ENCODE assay signal across 17 cellular contexts in the genomic region with DNA sequence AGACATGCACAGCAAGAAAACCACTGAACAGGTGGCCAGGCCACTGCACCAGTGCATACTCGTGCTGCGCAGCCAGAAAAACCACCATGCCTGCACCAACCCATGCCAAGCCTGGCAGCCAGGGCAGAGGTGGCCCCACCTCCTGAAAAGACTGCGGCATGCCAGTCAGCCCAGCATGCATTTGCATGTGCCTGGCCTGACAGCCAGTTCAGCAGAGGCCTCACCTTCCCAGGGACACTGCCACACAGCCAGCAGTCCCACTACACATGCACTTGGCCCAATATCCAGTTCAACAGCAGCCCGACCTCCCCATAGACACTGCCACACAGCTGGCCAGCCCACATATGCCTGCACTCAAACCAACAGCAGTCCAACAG. TPM values are rescaled to one million over a fixed set of nuclear protein-coding genes. Genes with fewer than 3 reads are reported as not detected.
"Had no signal": no experiment of that assay in that cellular context is flagged by ENCODE, and none has a peak within 500 bp of the region (broad histone marks: within the 10 kb centered on the region; RNA-seq: fewer than 3 reads in every experiment).

No MANE protein-coding gene starts in this region.

- H3K27me3 ChIP-seq: esophagus muscularis mucosa, gastroesophageal sphincter, transverse colon had no signal

- H3K9me3 ChIP-seq: esophagus muscularis mucosa, gastroesophageal sphincter, thoracic aorta, transverse colon had no signal

- H3K27ac ChIP-seq: coronary artery, esophagus muscularis mucosa, gastroesophageal sphincter, skin epidermis, thoracic aorta, transverse colon had no signal

- DNase-seq: effector CD8-positive, alpha-beta T cell; immature natural killer cell; left colon; mesendoderm; naive thymus-derived CD8-positive, alpha-beta T cell; stimulated activated CD4-positive, alpha-beta T cell treated with anti-CD3 and anti-CD28 coated beads, Interleukin-2, amount 100 ng/mL, for 24 hours; stimulated activated CD4-positive, alpha-beta T cell treated with anti-CD3 and anti-CD28 coated beads, Interleukin-4, amount 100 ng/mL, for 4 hours; stimulated activated naive B cell treated with anti-CD40 and anti-IgM and Interleukin-4, amounts not matched to agents 10 μg/mL and 1 μg/mL and 100 μg/mL, for 72 hours; stimulated activated naive CD8-positive, alpha-beta T cell treated with anti-CD3 and anti-CD28 coated beads, Interleukin-15, amount 100 ng/mL, for 72 hours; transverse colon had no signal

- H3K36me3 ChIP-seq: thoracic aorta had no signal

- H3K4me3 ChIP-seq: coronary artery, esophagus muscularis mucosa, gastroesophageal sphincter, skin epidermis, thoracic aorta, transverse colon had no signal

- ATAC-seq: gastroesophageal sphincter; left colon; naive thymus-derived CD8-positive, alpha-beta T cell; sciatic nerve; stimulated activated naive B cell treated with anti-CD40 and anti-IgM and Interleukin-4, amounts not matched to agents 10 μg/mL and 1 μg/mL and 100 μg/mL, for 72 hours; stimulated activated naive CD8-positive, alpha-beta T cell treated with anti-CD3 and anti-CD28 coated beads, Interleukin-15, amount 100 ng/mL, for 72 hours had no signal

- H3K4me1 ChIP-seq: esophagus muscularis mucosa, gastroesophageal sphincter, transverse colon had no signal

RNA-seq across cellular contexts. Expression of a gene that starts 43.5 kb away (rescaled TPM):
- polyA plus RNA-seq: neural cell had no signal
